31 cellular contexts compared by ENCODE assay signal in genomic region chr6:40923326-40923725, GRCh38.
"Had no signal": no experiment of that assay in that cellular context is flagged by ENCODE, and none has a peak within 500 bp of the region (broad histone marks: within the 10 kb centered on the region; RNA-seq: fewer than 3 reads in every experiment).

No MANE protein-coding gene starts in this region.

- FAIRE-seq: keratinocyte had no signal

- H3K27me3 ChIP-seq: gastrocnemius medialis, sigmoid colon, uterus had no signal

- H3K27ac Mint-ChIP-seq: activated B cell treated with CpG ODN at 0.5 μM for 24 hours; activated CD8-positive, alpha-beta memory T cell treated with anti-CD3 and anti-CD28 coated beads, Interleukin-2, amount 10 ng/mL, durations not matched to agents 7 days and 5 days; activated CD8-positive, alpha-beta T cell treated with anti-CD3 and anti-CD28 coated beads for 36 hours; activated naive CD4-positive, alpha-beta T cell treated with anti-CD3 and anti-CD28 coated beads, Interleukin-2, amount 50 U/mL, for 72 hours; activated T-cell treated with anti-CD3 and anti-CD28 coated beads, Interleukin-2, amount 50 U/mL, for 72 hours; dendritic cell treated with granulocyte-macrophage colony-stimulating factor and Interleukin-4, amounts not matched to agents 40 ng/mL and 50 ng/mL, for 4 days; naive thymus-derived CD4-positive, alpha-beta T cell; stimulated activated memory B cell treated with anti-CD40 and anti-IgM and Interleukin-4, amounts not matched to agents 10 μg/mL and 1 μg/mL and 100 μg/mL, for 72 hours; stimulated activated naive CD8-positive, alpha-beta T cell treated with anti-CD3 and anti-CD28 coated beads, Interleukin-15, amount 100 ng/mL, for 72 hours; type B pancreatic cell had no signal

- H3K9ac ChIP-seq: parathyroid adenoma had no signal

- H3K4me1 ChIP-seq: breast epithelium, parathyroid adenoma, sigmoid colon, uterus had no signal

- H3K79me2 ChIP-seq: parathyroid adenoma had no signal

- H3K4me2 ChIP-seq: smooth muscle cell had no signal

- H2AFZ ChIP-seq: parathyroid adenoma had no signal

- H3K36me3 ChIP-seq: breast epithelium, gastrocnemius medialis, sigmoid colon, uterus had no signal

- DNase-seq: activated B cell treated with CpG ODN at 0.5 μM for 24 hours; activated CD4-positive, alpha-beta T cell treated with anti-CD3 and anti-CD28 coated beads, Interleukin-2, amount 50 U/mL, for 1 hour; activated CD8-positive, alpha-beta memory T cell treated with anti-CD3 and anti-CD28 coated beads, Interleukin-2, amount 10 ng/mL, durations not matched to agents 7 days and 5 days; activated CD8-positive, alpha-beta T cell treated with anti-CD3 and anti-CD28 coated beads for 36 hours; activated naive CD4-positive, alpha-beta T cell; activated T-cell treated with anti-CD3 and anti-CD28 coated beads for 4 hours; activated T-cell treated with anti-CD3 and anti-CD28 coated beads, Interleukin-2, amount 50 U/mL, for 72 hours; central memory CD4-positive, alpha-beta T cell; effector CD8-positive, alpha-beta T cell; gastrocnemius medialis; glutamatergic neuron; left cardiac atrium; left ventricle myocardium superior; naive thymus-derived CD4-positive, alpha-beta T cell; occipital lobe; psoas muscle; sigmoid colon; stimulated activated CD4-positive, alpha-beta T cell treated with anti-CD3 and anti-CD28 coated beads, Interleukin-1b, Interleukin-23, amount 100 ng/mL, for 48 hours; stimulated activated CD4-positive, alpha-beta T cell treated with anti-CD3 and anti-CD28 coated beads, Interleukin-4, amount 100 ng/mL, for 4 hours; stimulated activated CD8-positive, alpha-beta memory T cell treated with anti-CD3 and anti-CD28 coated beads, Interleukin-4, amount 100 ng/mL, for 48 hours; stimulated activated naive CD8-positive, alpha-beta T cell treated with anti-CD3 and anti-CD28 coated beads, Interleukin-15, amount 100 ng/mL, for 72 hours; substantia nigra; uterus had no signal

- H3K4me1 Mint-ChIP-seq: activated B cell treated with CpG ODN at 0.5 μM for 24 hours; activated CD8-positive, alpha-beta memory T cell treated with anti-CD3 and anti-CD28 coated beads, Interleukin-2, amount 10 ng/mL, durations not matched to agents 7 days and 5 days; stimulated activated naive CD8-positive, alpha-beta T cell treated with anti-CD3 and anti-CD28 coated beads, Interleukin-15, amount 100 ng/mL, for 72 hours had no signal

- H3K4me3 ChIP-seq: breast epithelium, gastrocnemius medialis, psoas muscle, sigmoid colon, smooth muscle cell, uterus had no signal

- H3K9me3 ChIP-seq: breast epithelium, gastrocnemius medialis, psoas muscle, sigmoid colon, uterus had no signal

- ATAC-seq: activated CD8-positive, alpha-beta memory T cell treated with anti-CD3 and anti-CD28 coated beads, Interleukin-2, amount 10 ng/mL, durations not matched to agents 7 days and 5 days; activated CD8-positive, alpha-beta T cell treated with anti-CD3 and anti-CD28 coated beads for 36 hours; activated naive CD4-positive, alpha-beta T cell treated with anti-CD3 and anti-CD28 coated beads, Interleukin-2, amount 50 U/mL, for 72 hours; activated T-cell treated with anti-CD3 and anti-CD28 coated beads, Interleukin-2, amount 50 U/mL, for 72 hours; gastrocnemius medialis; left cardiac atrium; left ventricle myocardium superior; naive thymus-derived CD4-positive, alpha-beta T cell; psoas muscle; stimulated activated memory B cell treated with anti-CD40 and anti-IgM and Interleukin-4, amounts not matched to agents 10 μg/mL and 1 μg/mL and 100 μg/mL, for 72 hours; stimulated activated naive CD8-positive, alpha-beta T cell treated with anti-CD3 and anti-CD28 coated beads, Interleukin-15, amount 100 ng/mL, for 72 hours had no signal

- H3K9me3 Mint-ChIP-seq: activated B cell treated with CpG ODN at 0.5 μM for 24 hours; activated CD8-positive, alpha-beta T cell treated with anti-CD3 and anti-CD28 coated beads for 36 hours; activated naive CD4-positive, alpha-beta T cell treated with anti-CD3 and anti-CD28 coated beads, Interleukin-2, amount 50 U/mL, for 72 hours; activated T-cell treated with anti-CD3 and anti-CD28 coated beads, Interleukin-2, amount 50 U/mL, for 72 hours; dendritic cell treated with granulocyte-macrophage colony-stimulating factor and Interleukin-4, amounts not matched to agents 40 ng/mL and 50 ng/mL, for 4 days; naive thymus-derived CD4-positive, alpha-beta T cell; stimulated activated memory B cell treated with anti-CD40 and anti-IgM and Interleukin-4, amounts not matched to agents 10 μg/mL and 1 μg/mL and 100 μg/mL, for 72 hours; stimulated activated naive CD8-positive, alpha-beta T cell treated with anti-CD3 and anti-CD28 coated beads, Interleukin-15, amount 100 ng/mL, for 72 hours; type B pancreatic cell had no signal

- H3K36me3 Mint-ChIP-seq: activated CD8-positive, alpha-beta memory T cell treated with anti-CD3 and anti-CD28 coated beads, Interleukin-2, amount 10 ng/mL, durations not matched to agents 7 days and 5 days; activated naive CD4-positive, alpha-beta T cell treated with anti-CD3 and anti-CD28 coated beads, Interleukin-2, amount 50 U/mL, for 72 hours; naive thymus-derived CD4-positive, alpha-beta T cell; stimulated activated memory B cell treated with anti-CD40 and anti-IgM and Interleukin-4, amounts not matched to agents 10 μg/mL and 1 μg/mL and 100 μg/mL, for 72 hours; type B pancreatic cell had no signal

- H3K27ac ChIP-seq: breast epithelium, gastrocnemius medialis, parathyroid adenoma, psoas muscle, sigmoid colon, uterus had no signal

- H3K4me3 Mint-ChIP-seq: activated B cell treated with CpG ODN at 0.5 μM for 24 hours; activated CD8-positive, alpha-beta memory T cell treated with anti-CD3 and anti-CD28 coated beads, Interleukin-2, amount 10 ng/mL, durations not matched to agents 7 days and 5 days; activated CD8-positive, alpha-beta T cell treated with anti-CD3 and anti-CD28 coated beads for 36 hours; activated T-cell treated with anti-CD3 and anti-CD28 coated beads, Interleukin-2, amount 50 U/mL, for 72 hours; dendritic cell treated with granulocyte-macrophage colony-stimulating factor and Interleukin-4, amounts not matched to agents 40 ng/mL and 50 ng/mL, for 4 days; naive thymus-derived CD4-positive, alpha-beta T cell; stimulated activated memory B cell treated with anti-CD40 and anti-IgM and Interleukin-4, amounts not matched to agents 10 μg/mL and 1 μg/mL and 100 μg/mL, for 72 hours; stimulated activated naive CD8-positive, alpha-beta T cell treated with anti-CD3 and anti-CD28 coated beads, Interleukin-15, amount 100 ng/mL, for 72 hours; type B pancreatic cell had no signal
